17 cellular contexts compared by ENCODE assay signal in genomic region chr14:23563473-23564180, GRCh38. TPM values are rescaled to one million over a fixed set of nuclear protein-coding genes. Genes with fewer than 3 reads are reported as not detected.
DNase-seq lines count a peak whose midpoint lies in the region; ATAC-seq and TF ChIP-seq lines count a peak whose summit lies in the region.
"Had no signal": no experiment of that assay in that cellular context is flagged by ENCODE, and none has a peak within 500 bp of the region (broad histone marks: within the 10 kb centered on the region; RNA-seq: fewer than 3 reads in every experiment).

No MANE protein-coding gene starts in this region.

- peak overlapping the region; percentile 11 for H2AFZ ChIP-seq in IMR-90 (replicated peaks; ENCODE audit: low read length, poor library complexity)
- H2AFZ ChIP-seq: GM23338 had no signal

- no peak overlapping the region for H3K9ac ChIP-seq in IMR-90 (ENCODE audit: low read depth, low read length)

- CTCF ChIA-PET in IMR-90 (lab: Yijun Ruan, JAX), result interaction anchor here (0.7 to 1.0 kb wide), 2 partner anchors 81 to 85 kb away, joined by 3 read pairs; no protein-coding TSS in a partner anchor
- CTCF ChIA-PET in activated CD4-positive, alpha-beta memory T cell treated with anti-CD3 and anti-CD28 coated beads for 36 hours (lab: Charles Lee), result interaction anchor here (0.6 to 11.3 kb wide), 14 partner anchors 8 to 391 kb away, joined by 3 to 223 read pairs (median 4); partner anchors contain the start of genes THTPA and ZFHX2

- no peaks in the 10 kb centered on the region for H3K9me3 Mint-ChIP-seq in central memory CD8-positive, alpha-beta T cell
- H3K9me3 Mint-ChIP-seq in nephron, result no peaks in the 10 kb centered on the region
- no peaks in the 10 kb centered on the region for H3K9me3 Mint-ChIP-seq in type B pancreatic cell
- no peaks in the 10 kb centered on the region for H3K9me3 Mint-ChIP-seq in activated CD4-positive, alpha-beta memory T cell treated with anti-CD3 and anti-CD28 coated beads for 36 hours
- H3K9me3 Mint-ChIP-seq: activated naive CD8-positive, alpha-beta T cell treated with anti-CD3 and anti-CD28 coated beads, Interleukin-2, amount 10 ng/mL, durations not matched to agents 7 days and 5 days; activated T-helper 1 cell treated with anti-CD3 and anti-CD28 coated beads, Interleukin-12 subunit alpha, Interleukin-12 subunit beta, Interleukin-2, Interleukin-4 antibody, amounts not matched to agents 30 ng/mL and 10 ng/mL and 1 ng/mL, durations not matched to agents 14 hours and 24 hours and 36 hours; GM23338 had no signal

- peaks cover 4% of the 10 kb centered on the region; the same call in 1 of the 2 replicates for H3K27me3 ChIP-seq in IMR-90 (ENCODE audit: control insufficient read depth, insufficient read depth, low read length)
- H3K27me3 ChIP-seq: gastroesophageal sphincter had no signal

- no peak overlapping the region for H3K4me2 ChIP-seq in IMR-90 (ENCODE audit: low read depth, low read length)
- H3K4me2 ChIP-seq: GM23338 had no signal

- no peak overlapping the region for H2AK9ac ChIP-seq in IMR-90 (replicated peaks; ENCODE audit: low read depth, low read length, poor library complexity)

- no peak overlapping the region for H3K27ac ChIP-seq in IMR-90 (ENCODE audit: insufficient read depth, low read length)
- H3K27ac ChIP-seq: SJCRH30, WERI-Rb-1 had no signal

- H3K23ac ChIP-seq in IMR-90 (ENCODE audit: low read depth, low read length), result no peak overlapping the region

- no peak for ATAC-seq in IMR-90 (ENCODE audit: low read depth)
- no peak for ATAC-seq in central memory CD8-positive, alpha-beta T cell (replicated peaks; ENCODE audit: extremely low read depth, poor library complexity, severe bottlenecking)
- no peak for ATAC-seq in HG03460 (IDR thresholded peaks at IDR 0.05; ENCODE audit: unreplicated experiment)
- ATAC-seq: activated CD8-positive, alpha-beta T cell treated with anti-CD3 and anti-CD28 coated beads, Interleukin-2, amount 10 ng/mL, durations not matched to agents 7 days and 5 days had no signal

- H3K79me1 ChIP-seq in IMR-90 (ENCODE audit: low read depth in 1 of 2, low read length in 2 of 2), result no peaks in the 10 kb centered on the region; a peak in 1 of 4 replicates

- H3K27ac Mint-ChIP-seq in central memory CD8-positive, alpha-beta T cell (ENCODE audit: low read depth), result peak overlapping the region; percentile 41
- H3K27ac Mint-ChIP-seq in nephron (no peak overlapping the region), type B pancreatic cell (no peak overlapping the region)
- no peak overlapping the region for H3K27ac Mint-ChIP-seq in activated CD4-positive, alpha-beta memory T cell treated with anti-CD3 and anti-CD28 coated beads for 36 hours
- H3K27ac Mint-ChIP-seq: activated CD8-positive, alpha-beta T cell treated with anti-CD3 and anti-CD28 coated beads, Interleukin-2, amount 10 ng/mL, durations not matched to agents 7 days and 5 days; activated T-helper 1 cell treated with anti-CD3 and anti-CD28 coated beads, Interleukin-12 subunit alpha, Interleukin-12 subunit beta, Interleukin-2, Interleukin-4 antibody, amounts not matched to agents 30 ng/mL and 10 ng/mL and 1 ng/mL, durations not matched to agents 14 hours and 24 hours and 36 hours; GM23338 had no signal

- peaks cover 45% of the 10 kb centered on the region for H3K4me1 Mint-ChIP-seq in central memory CD8-positive, alpha-beta T cell
- H3K4me1 Mint-ChIP-seq in nephron (peaks cover 19% of the 10 kb centered on the region), type B pancreatic cell (ENCODE audit: unreplicated experiment) (peaks cover 22% of the 10 kb centered on the region)
- H3K4me1 Mint-ChIP-seq in activated CD4-positive, alpha-beta memory T cell treated with anti-CD3 and anti-CD28 coated beads for 36 hours (ENCODE audit: low read depth), result peaks cover 40% of the 10 kb centered on the region

- no peak for DNase-seq in IMR-90
- DNase-seq in central memory CD8-positive, alpha-beta T cell (ENCODE audit: low spot score in 2 of 2), result no peak
- no peak for DNase-seq in type B pancreatic cell (ENCODE audit: extremely low spot score, unreplicated experiment)
- no peak for DNase-seq in NOMO-1 treated with dmso at 0.1 percent for 144 hours (lab: John Stamatoyannopoulos, UW; ENCODE audit: unreplicated experiment)
- DNase-seq in activated CD4-positive, alpha-beta memory T cell treated with anti-CD3 and anti-CD28 coated beads for 36 hours, result no peak
- DNase-seq: activated naive CD8-positive, alpha-beta T cell treated with anti-CD3 and anti-CD28 coated beads, Interleukin-2, amount 10 ng/mL, durations not matched to agents 7 days and 5 days; Calu3; kidney glomerular epithelial cell; WERI-Rb-1 had no signal

- no peaks in the 10 kb centered on the region for H3K27me3 Mint-ChIP-seq in central memory CD8-positive, alpha-beta T cell
- H3K27me3 Mint-ChIP-seq in nephron (ENCODE audit: low read depth) (peaks cover 3% of the 10 kb centered on the region), type B pancreatic cell (no peaks in the 10 kb centered on the region)
- no peaks in the 10 kb centered on the region for H3K27me3 Mint-ChIP-seq in activated CD4-positive, alpha-beta memory T cell treated with anti-CD3 and anti-CD28 coated beads for 36 hours
- H3K27me3 Mint-ChIP-seq: activated naive CD8-positive, alpha-beta T cell treated with anti-CD3 and anti-CD28 coated beads, Interleukin-2, amount 10 ng/mL, durations not matched to agents 7 days and 5 days had no signal

- H4K91ac ChIP-seq in IMR-90 (ENCODE audit: insufficient read depth, low read depth, low read length), result no peak overlapping the region

- no peak for TF ChIP-seq POLR2A in IMR-90 (IDR thresholded peaks at IDR 0.05; ENCODE audit: low read depth, low read length)

- H4K20me1 ChIP-seq in IMR-90 (ENCODE audit: insufficient read depth, low read length), result no peaks in the 10 kb centered on the region

- TF ChIP-seq CTCF in IMR-90 (conservative IDR thresholded peaks at IDR 0.05; ENCODE audit: low read depth, low read length) (no peak), nephron (IDR thresholded peaks at IDR 0.05; ENCODE audit: unreplicated experiment in 3 of 3) (no peak), type B pancreatic cell (conservative IDR thresholded peaks at IDR 0.05) (no peak)

- no TSS peak for BruUV-seq in IMR-90 (replicated peaks; lab: Mats Ljungman, UMichigan)

- H2AK5ac ChIP-seq in IMR-90 (ENCODE audit: low read depth, low read length), result no peak overlapping the region

- H3K9me1 ChIP-seq in IMR-90 (ENCODE audit: insufficient read depth, low read length), result peaks cover 10% of the 10 kb centered on the region; the same call in 1 of the 2 replicates

- no peak overlapping the region for H2BK5ac ChIP-seq in IMR-90 (ENCODE audit: low read depth, low read length, poor library complexity, severe bottlenecking)

- no peak overlapping the region for H3K4me3 Mint-ChIP-seq in central memory CD8-positive, alpha-beta T cell
- H3K4me3 Mint-ChIP-seq in nephron (peak overlapping the region in 2 of 3 experiments; percentile 17 to 69), type B pancreatic cell (peak overlapping the region; percentile 62)
- no peak overlapping the region for H3K4me3 Mint-ChIP-seq in activated CD4-positive, alpha-beta memory T cell treated with anti-CD3 and anti-CD28 coated beads for 36 hours
- H3K4me3 Mint-ChIP-seq: activated CD8-positive, alpha-beta T cell treated with anti-CD3 and anti-CD28 coated beads, Interleukin-2, amount 10 ng/mL, durations not matched to agents 7 days and 5 days; activated naive CD8-positive, alpha-beta T cell treated with anti-CD3 and anti-CD28 coated beads, Interleukin-2, amount 10 ng/mL, durations not matched to agents 7 days and 5 days; GM23338 had no signal

- TF ChIP-seq RAD21 in IMR-90 (IDR thresholded peaks at IDR 0.05; ENCODE audit: low read length), result no peak

- H3K36me3 Mint-ChIP-seq in central memory CD8-positive, alpha-beta T cell (ENCODE audit: insufficient read depth), result peaks cover 27% of the 10 kb centered on the region
- H3K36me3 Mint-ChIP-seq in nephron (ENCODE audit: low read depth), result peaks cover 21% of the 10 kb centered on the region
- H3K36me3 Mint-ChIP-seq in type B pancreatic cell, result peaks cover 9% of the 10 kb centered on the region
- H3K36me3 Mint-ChIP-seq in activated CD4-positive, alpha-beta memory T cell treated with anti-CD3 and anti-CD28 coated beads for 36 hours, result peaks cover 38% of the 10 kb centered on the region

- no peak overlapping the region for H3K4me3 ChIP-seq in IMR-90 (ENCODE audit: insufficient read depth, low read depth, low read length)
- H3K4me3 ChIP-seq: gastroesophageal sphincter, GM23338, SJCRH30 had no signal

- H3K18ac ChIP-seq in IMR-90 (ENCODE audit: low read depth, low read length), result no peak overlapping the region

- dilution Hi-C loops in IMR-90 (cut with HindIII; ENCODE audit: low sequenced_read_pairs, unreplicated experiment), result no loop called here

- no peak overlapping the region for H3K14ac ChIP-seq in IMR-90 (replicated peaks; ENCODE audit: low read depth, low read length)

- no peak overlapping the region for H2BK15ac ChIP-seq in IMR-90 (ENCODE audit: low read depth, low read length)

- no peak overlapping the region for H3K56ac ChIP-seq in IMR-90 (ENCODE audit: extremely low read depth, insufficient read depth, low read length)

- peaks cover 2% of the 10 kb centered on the region; the same call in 1 of the 2 replicates for H3K4me1 ChIP-seq in IMR-90 (ENCODE audit: control insufficient read depth, insufficient read depth, low read length)
- H3K4me1 ChIP-seq: SJCRH30 had no signal

- no peak overlapping the region for H2BK120ac ChIP-seq in IMR-90 (ENCODE audit: low read depth, low read length)

- no peaks in the 10 kb centered on the region for H3K9me3 ChIP-seq in IMR-90 (ENCODE audit: control insufficient read depth, insufficient read depth, low read length)
- H3K9me3 ChIP-seq: gastroesophageal sphincter, SJCRH30 had no signal

- no peak overlapping the region for H4K8ac ChIP-seq in IMR-90 (ENCODE audit: low read depth in 2 of 2, low read length in 2 of 2)

- no peak overlapping the region for H3K4ac ChIP-seq in IMR-90 (ENCODE audit: low read depth, low read length)

- POLR2A ChIA-PET in IMR-90 (lab: Charles Lee; ENCODE audit: unreplicated experiment), result interaction anchor here (1.0 kb wide), 1 partner anchor 85 kb away, joined by 3 read pairs; no protein-coding TSS in a partner anchor
- POLR2A ChIA-PET in activated CD4-positive, alpha-beta memory T cell treated with anti-CD3 and anti-CD28 coated beads for 36 hours (lab: Charles Lee), result interaction anchor here (1.2 kb wide), 1 partner anchor 83 kb away, joined by 3 read pairs; no protein-coding TSS in a partner anchor

- in situ Hi-C loops in IMR-90 (cut with MboI; ENCODE audit: low sequenced_read_pairs), result no loop called here

- WGBS in IMR-90 (ENCODE audit: extremely low coverage in 2 of 2, insufficient read length in 1 of 2), 2 experiments, result 77% methylated on average over 5 of the region's 14 CpGs; no CpG with 5 or more reads in 1 of the 2 experiments

- no peak overlapping the region for H2BK20ac ChIP-seq in IMR-90 (ENCODE audit: low read depth, low read length)

- H4K5ac ChIP-seq in IMR-90 (ENCODE audit: low read depth, low read length), result no peak overlapping the region

- H3K36me3 ChIP-seq in IMR-90 (ENCODE audit: control insufficient read depth, insufficient read depth, low read length), result peaks cover 7% of the 10 kb centered on the region
- H3K36me3 ChIP-seq: SJCRH30 had no signal

- intact Hi-C loops in IMR-90 (cut with micrococcal nuclease), result no loop called here
- intact Hi-C loops in activated CD4-positive, alpha-beta memory T cell treated with anti-CD3 and anti-CD28 coated beads for 36 hours (cut with micrococcal nuclease), result no loop called here

RNA-seq across cellular contexts. Expression of gene AP1G2, which starts 4.0 kb away (rescaled TPM):
- total RNA-seq in IMR-90 (2012; rRNA removed) (2.2 and 2.9 TPM in 2 replicates), type B pancreatic cell (ENCODE audit: low replicate concordance) (156 and 170 TPM in 2 replicates)
- 19.2 and 19.7 TPM in 2 replicates for polyA plus RNA-seq in IMR-90 (2012; rRNA removed)
- polyA plus RNA-seq in IMR-90 (2012; cell fraction: cytosol; rRNA removed), result 4.7 and 6.1 TPM in 2 replicates
- 148 and 262 TPM in 2 replicates for polyA plus RNA-seq in IMR-90 (2012; cell fraction: nucleus; rRNA removed; ENCODE audit: low replicate concordance)
- total RNA-seq in activated CD4-positive, alpha-beta memory T cell treated with anti-CD3 and anti-CD28 coated beads for 36 hours, result 100 to 1,000 TPM; 182 to 190 TPM
- total RNA-seq: SJCRH30 had no signal

RNA-seq across cellular contexts. Expression of gene THTPA, which starts 7.6 kb away (rescaled TPM):
- total RNA-seq in IMR-90 (2012; rRNA removed), result 5.0 and 5.8 TPM in 2 replicates
- polyA plus RNA-seq in IMR-90 (2012; rRNA removed), result 8.6 and 9.2 TPM in 2 replicates
- 9.5 and 10.3 TPM in 2 replicates for polyA plus RNA-seq in IMR-90 (2012; cell fraction: cytosol; rRNA removed)
- polyA plus RNA-seq in IMR-90 (2012; cell fraction: nucleus; rRNA removed; ENCODE audit: low replicate concordance), result 20.1 and 27.8 TPM in 2 replicates
- 14.3 and 16.4 TPM in 2 replicates for total RNA-seq in type B pancreatic cell (ENCODE audit: low replicate concordance)
- total RNA-seq in activated CD4-positive, alpha-beta memory T cell treated with anti-CD3 and anti-CD28 coated beads for 36 hours, result 1 to 10 TPM; 7.7 to 8.2 TPM

RNA-seq across cellular contexts. Expression of gene ZFHX2, which starts 12.1 kb away (rescaled TPM):
- under 0.01 and 0.18 TPM in 2 replicates for total RNA-seq in IMR-90 (2012; rRNA removed)
- polyA plus RNA-seq in IMR-90 (2012; rRNA removed), result 0.53 and 0.67 TPM in 2 replicates
- 0.19 and 0.24 TPM in 2 replicates for polyA plus RNA-seq in IMR-90 (2012; cell fraction: cytosol; rRNA removed)
- polyA plus RNA-seq in IMR-90 (2012; cell fraction: nucleus; rRNA removed; ENCODE audit: low replicate concordance), result 0.44 and 0.90 TPM in 2 replicates
- total RNA-seq in type B pancreatic cell (ENCODE audit: low replicate concordance), result 5.6 and 11.1 TPM in 2 replicates
- 1 to 10 TPM; 1.2 to 1.4 TPM for total RNA-seq in activated CD4-positive, alpha-beta memory T cell treated with anti-CD3 and anti-CD28 coated beads for 36 hours

RNA-seq across cellular contexts. Expression of gene JPH4, which starts 15.0 kb away (rescaled TPM):
- total RNA-seq in IMR-90 (2012; rRNA removed) (not detected in 2 replicates), type B pancreatic cell (ENCODE audit: low replicate concordance) (0.33 and 8.3 TPM in 2 replicates)
- not detected in 2 replicates for polyA plus RNA-seq in IMR-90 (2012; rRNA removed)
- polyA plus RNA-seq in IMR-90 (2012; cell fraction: cytosol; rRNA removed), result not detected in 2 replicates
- polyA plus RNA-seq in IMR-90 (2012; cell fraction: nucleus; rRNA removed; ENCODE audit: low replicate concordance), result not detected in 2 replicates
- total RNA-seq in activated CD4-positive, alpha-beta memory T cell treated with anti-CD3 and anti-CD28 coated beads for 36 hours, result under 1 TPM in 1 of 2 experiments, not detected in 1; 0.12 TPM
- total RNA-seq: activated CD8-positive, alpha-beta T cell treated with anti-CD3 and anti-CD28 coated beads, Interleukin-2, amount 10 ng/mL, durations not matched to agents 7 days and 5 days; activated naive CD8-positive, alpha-beta T cell treated with anti-CD3 and anti-CD28 coated beads, Interleukin-2, amount 10 ng/mL, durations not matched to agents 7 days and 5 days; activated T-helper 1 cell treated with anti-CD3 and anti-CD28 coated beads, Interleukin-12 subunit alpha, Interleukin-12 subunit beta, Interleukin-2, Interleukin-4 antibody, amounts not matched to agents 30 ng/mL and 10 ng/mL and 1 ng/mL, durations not matched to agents 14 hours and 24 hours and 36 hours; bronchial epithelial cell; Calu3 had no signal

Comparison
In these comparisons a context has a peak if more than half of its experiments do, and no peak if none do; other contexts are left out.
1. H3K4me3 Mint-ChIP-seq: peak in nephron (2 of 3) and type B pancreatic cell (single experiment); none in central memory CD8-positive, alpha-beta T cell (single experiment) and activated CD4-positive, alpha-beta memory T cell treated with anti-CD3 and anti-CD28 coated beads for 36 hours (single experiment).
2. RNA of gene AP1G2, which starts 4.0 kb away (total RNA-seq): 182 to 190 TPM in activated CD4-positive, alpha-beta memory T cell treated with anti-CD3 and anti-CD28 coated beads for 36 hours and 156 to 170 TPM in type B pancreatic cell; 2.2 to 2.9 TPM in IMR-90; every median in the first group is over 10 times any median in the second.